Comparison of ENCODE assay signal across 35 cellular contexts in the genomic region with DNA sequence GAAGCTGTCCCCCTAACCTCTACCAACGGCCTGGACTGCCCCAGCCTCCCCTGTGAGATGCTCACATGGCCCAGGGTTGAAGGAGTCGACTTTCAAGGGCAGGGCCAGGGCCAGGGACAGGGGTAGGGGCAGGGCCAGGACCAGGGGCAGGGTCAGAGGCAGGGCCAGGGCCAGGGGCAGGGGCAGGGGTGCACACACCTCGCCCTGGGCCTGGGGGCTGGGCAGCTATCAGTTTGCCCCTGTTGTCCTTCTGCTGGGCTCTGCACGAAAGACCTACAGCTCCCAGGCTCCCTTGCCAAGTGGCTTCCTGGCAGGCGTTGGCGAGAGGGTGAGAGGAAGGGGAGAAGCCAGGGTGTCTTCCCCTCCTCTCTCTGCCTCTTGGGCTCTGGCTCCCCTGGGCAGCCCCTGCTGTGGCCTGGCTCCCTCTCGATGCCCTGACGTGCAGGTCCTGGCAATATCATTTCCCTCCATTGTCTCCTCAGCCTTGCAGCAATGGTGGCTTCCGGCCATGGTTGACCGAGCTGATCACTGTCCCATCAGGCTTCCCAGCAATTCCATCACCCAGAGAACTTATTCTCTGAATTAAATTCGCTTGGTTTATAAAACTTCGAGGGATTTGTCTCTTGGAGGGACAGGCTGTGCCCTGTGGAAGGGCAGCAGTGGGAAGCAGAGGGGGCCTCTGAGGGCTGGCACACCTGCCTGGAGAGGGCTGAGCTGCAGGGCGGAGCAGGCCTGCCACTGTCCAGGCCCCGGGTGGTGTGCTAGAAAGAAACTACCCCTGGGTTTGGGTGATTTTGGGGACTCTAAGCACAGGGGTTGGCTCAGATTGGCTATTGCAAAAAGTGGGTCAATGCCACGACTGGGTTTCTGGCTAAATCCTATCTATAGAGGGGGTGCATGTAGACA. TPM values are rescaled to one million over a fixed set of nuclear protein-coding genes. Genes with fewer than 3 reads are reported as not detected.
DNase-seq lines count a peak whose midpoint lies in the region; ATAC-seq and TF ChIP-seq lines count a peak whose summit lies in the region.
"Had no signal": no experiment of that assay in that cellular context is flagged by ENCODE, and none has a peak within 500 bp of the region (broad histone marks: within the 10 kb centered on the region; RNA-seq: fewer than 3 reads in every experiment).

No MANE protein-coding gene starts in this region.

- H3K27ac ChIP-seq in colonic mucosa (no peak overlapping the region), lower lobe of right lung (peak overlapping the region; percentile 56), tibial artery (no peak overlapping the region)
- H3K27ac ChIP-seq: ascending aorta, HL-60, SJCRH30, upper lobe of left lung, VCaP had no signal

- H3K4me1 Mint-ChIP-seq in activated CD8-positive, alpha-beta T cell treated with anti-CD3 and anti-CD28 coated beads, Interleukin-2, amount 10 ng/mL, durations not matched to agents 7 days and 5 days (ENCODE audit: low read depth), result no peaks in the 10 kb centered on the region
- no peaks in the 10 kb centered on the region for H3K4me1 Mint-ChIP-seq in activated CD8-positive, alpha-beta T cell treated with anti-CD3 and anti-CD28 coated beads for 36 hours (ENCODE audit: low read depth)
- H3K4me1 Mint-ChIP-seq: activated CD4-positive, alpha-beta T cell treated with anti-CD3 and anti-CD28 coated beads for 36 hours; activated naive CD8-positive, alpha-beta T cell treated with anti-CD3 and anti-CD28 coated beads, Interleukin-2, amount 10 ng/mL, durations not matched to agents 7 days and 5 days; CD4-positive, CD25-positive, alpha-beta regulatory T cell; neural crest cell had no signal

- peak; percentile 6 for DNase-seq in activated CD8-positive, alpha-beta T cell treated with anti-CD3 and anti-CD28 coated beads, Interleukin-2, amount 10 ng/mL, durations not matched to agents 7 days and 5 days
- no peak for DNase-seq in activated CD8-positive, alpha-beta T cell treated with anti-CD3 and anti-CD28 coated beads for 36 hours
- DNase-seq in colonic mucosa (peak; percentile 7), lower lobe of right lung (no peak), tibial artery (peak; percentile 2 to 55), hepatic stellate cell (ENCODE audit: low spot score) (no peak), RKO (ENCODE audit: low spot score) (no peak), UCSD-AML1 (lab: John Stamatoyannopoulos, UW; ENCODE audit: unreplicated experiment) (no peak)
- DNase-seq: 8988T; activated CD4-positive, alpha-beta T cell treated with anti-CD3 and anti-CD28 coated beads for 36 hours; activated naive CD8-positive, alpha-beta T cell treated with anti-CD3 and anti-CD28 coated beads, Interleukin-2, amount 10 ng/mL, durations not matched to agents 7 days and 5 days; CD4-positive, CD25-positive, alpha-beta regulatory T cell; foreskin fibroblast; KG1; kidney glomerular epithelial cell; NCI-H1092 treated with DMSO at 0.1 percent for 48 hours; NCI-H1694 treated with DMSO at 0.1 percent for 48 hours; NCI-H446 treated with DMSO at 0.1 percent for 48 hours; NCI-H774; SJCRH30; stimulated activated CD4-positive, alpha-beta T cell treated with anti-CD3 and anti-CD28 coated beads, Interleukin-4, amount 100 ng/mL, for 24 hours; SW 1271 had no signal

- no peak for TF ChIP-seq CTCF in activated CD8-positive, alpha-beta T cell treated with anti-CD3 and anti-CD28 coated beads for 36 hours (IDR thresholded peaks at IDR 0.05)
- TF ChIP-seq CTCF in colonic mucosa (IDR thresholded peaks at IDR 0.05) (no peak), lower lobe of right lung (IDR thresholded peaks at IDR 0.05) (no peak), tibial artery (IDR thresholded peaks at IDR 0.05) (no peak)

- peaks cover 3% of the 10 kb centered on the region for H3K27me3 Mint-ChIP-seq in activated CD8-positive, alpha-beta T cell treated with anti-CD3 and anti-CD28 coated beads, Interleukin-2, amount 10 ng/mL, durations not matched to agents 7 days and 5 days (ENCODE audit: low read depth)
- H3K27me3 Mint-ChIP-seq in activated CD8-positive, alpha-beta T cell treated with anti-CD3 and anti-CD28 coated beads for 36 hours, result peaks cover 2% of the 10 kb centered on the region
- H3K27me3 Mint-ChIP-seq: activated CD4-positive, alpha-beta T cell treated with anti-CD3 and anti-CD28 coated beads for 36 hours; CD4-positive, CD25-positive, alpha-beta regulatory T cell had no signal

- intact Hi-C loops in activated CD8-positive, alpha-beta T cell treated with anti-CD3 and anti-CD28 coated beads for 36 hours (cut with micrococcal nuclease), result no loop called here
- intact Hi-C loops in colonic mucosa (cut with DNase I), result no loop called here
- intact Hi-C loops in lower lobe of right lung (cut with DNase I), result no loop called here
- intact Hi-C loops in tibial artery (cut with DNase I; ENCODE audit: low total_unique reads), result no loop called here

- ATAC-seq in activated CD8-positive, alpha-beta T cell treated with anti-CD3 and anti-CD28 coated beads, Interleukin-2, amount 10 ng/mL, durations not matched to agents 7 days and 5 days, result no peak
- no peak for ATAC-seq in activated CD8-positive, alpha-beta T cell treated with anti-CD3 and anti-CD28 coated beads for 36 hours
- no peak for ATAC-seq in lower lobe of right lung
- ATAC-seq: activated CD4-positive, alpha-beta T cell treated with anti-CD3 and anti-CD28 coated beads for 36 hours; esophagus mucosa; sciatic nerve had no signal

- CTCF ChIA-PET in activated CD8-positive, alpha-beta T cell treated with anti-CD3 and anti-CD28 coated beads, Interleukin-2, amount 10 ng/mL, durations not matched to agents 7 days and 5 days (lab: Charles Lee), result no interaction called here
- CTCF ChIA-PET in activated CD8-positive, alpha-beta T cell treated with anti-CD3 and anti-CD28 coated beads for 36 hours (lab: Charles Lee), result no interaction called here

- POLR2A ChIA-PET in activated CD8-positive, alpha-beta T cell treated with anti-CD3 and anti-CD28 coated beads, Interleukin-2, amount 10 ng/mL, durations not matched to agents 7 days and 5 days (lab: Charles Lee), result no interaction called here
- POLR2A ChIA-PET in activated CD8-positive, alpha-beta T cell treated with anti-CD3 and anti-CD28 coated beads for 36 hours (lab: Charles Lee), result no interaction called here

- H3K36me3 ChIP-seq in colonic mucosa, result no peaks in the 10 kb centered on the region
- no peaks in the 10 kb centered on the region for H3K36me3 ChIP-seq in lower lobe of right lung
- no peaks in the 10 kb centered on the region for H3K36me3 ChIP-seq in tibial artery
- H3K36me3 ChIP-seq: ascending aorta, SJCRH30, upper lobe of left lung had no signal

- no peaks in the 10 kb centered on the region for H3K36me3 Mint-ChIP-seq in activated CD8-positive, alpha-beta T cell treated with anti-CD3 and anti-CD28 coated beads, Interleukin-2, amount 10 ng/mL, durations not matched to agents 7 days and 5 days (ENCODE audit: low read depth)
- no peaks in the 10 kb centered on the region for H3K36me3 Mint-ChIP-seq in activated CD8-positive, alpha-beta T cell treated with anti-CD3 and anti-CD28 coated beads for 36 hours (ENCODE audit: low read depth)
- H3K36me3 Mint-ChIP-seq: activated naive CD8-positive, alpha-beta T cell treated with anti-CD3 and anti-CD28 coated beads, Interleukin-2, amount 10 ng/mL, durations not matched to agents 7 days and 5 days; CD4-positive, CD25-positive, alpha-beta regulatory T cell had no signal

- H3K4me3 ChIP-seq in colonic mucosa (no peak overlapping the region), lower lobe of right lung (no peak overlapping the region), tibial artery (no peak overlapping the region)
- H3K4me3 ChIP-seq: ascending aorta, SJCRH30, upper lobe of left lung had no signal

- H3K9me3 Mint-ChIP-seq in activated CD8-positive, alpha-beta T cell treated with anti-CD3 and anti-CD28 coated beads, Interleukin-2, amount 10 ng/mL, durations not matched to agents 7 days and 5 days (ENCODE audit: insufficient read depth), result no peaks in the 10 kb centered on the region
- peaks cover 6% of the 10 kb centered on the region for H3K9me3 Mint-ChIP-seq in activated CD8-positive, alpha-beta T cell treated with anti-CD3 and anti-CD28 coated beads for 36 hours
- H3K9me3 Mint-ChIP-seq: activated naive CD8-positive, alpha-beta T cell treated with anti-CD3 and anti-CD28 coated beads, Interleukin-2, amount 10 ng/mL, durations not matched to agents 7 days and 5 days had no signal

- H3K9me3 ChIP-seq in colonic mucosa (peaks cover 3% of the 10 kb centered on the region), lower lobe of right lung (no peaks in the 10 kb centered on the region), tibial artery (peaks cover 0 to 4% (median 0%) of the 10 kb centered on the region in 3 donors)
- H3K9me3 ChIP-seq: ascending aorta, SJCRH30, upper lobe of left lung had no signal

- no peak overlapping the region for H3K4me3 Mint-ChIP-seq in activated CD8-positive, alpha-beta T cell treated with anti-CD3 and anti-CD28 coated beads, Interleukin-2, amount 10 ng/mL, durations not matched to agents 7 days and 5 days
- no peak overlapping the region for H3K4me3 Mint-ChIP-seq in activated CD8-positive, alpha-beta T cell treated with anti-CD3 and anti-CD28 coated beads for 36 hours
- H3K4me3 Mint-ChIP-seq: activated CD4-positive, alpha-beta T cell treated with anti-CD3 and anti-CD28 coated beads for 36 hours; activated naive CD8-positive, alpha-beta T cell treated with anti-CD3 and anti-CD28 coated beads, Interleukin-2, amount 10 ng/mL, durations not matched to agents 7 days and 5 days; CD4-positive, CD25-positive, alpha-beta regulatory T cell; neural crest cell had no signal

- H3K4me1 ChIP-seq in colonic mucosa (no peaks in the 10 kb centered on the region), lower lobe of right lung (no peaks in the 10 kb centered on the region), tibial artery (no peaks in the 10 kb centered on the region)
- H3K4me1 ChIP-seq: ascending aorta had no signal

- no peak overlapping the region for H3K9ac ChIP-seq in colonic mucosa (ENCODE audit: low read depth in 2 of 2, low read length in 2 of 2)

- H3K27me3 ChIP-seq in colonic mucosa (no peaks in the 10 kb centered on the region), lower lobe of right lung (ENCODE audit: low read depth) (no peaks in the 10 kb centered on the region), tibial artery (peaks cover 0 to 48% of the 10 kb centered on the region in 2 donors)
- H3K27me3 ChIP-seq: ascending aorta, upper lobe of left lung had no signal

- H3K27ac Mint-ChIP-seq in activated CD8-positive, alpha-beta T cell treated with anti-CD3 and anti-CD28 coated beads, Interleukin-2, amount 10 ng/mL, durations not matched to agents 7 days and 5 days, result no peak overlapping the region
- H3K27ac Mint-ChIP-seq in activated CD8-positive, alpha-beta T cell treated with anti-CD3 and anti-CD28 coated beads for 36 hours, result no peak overlapping the region
- H3K27ac Mint-ChIP-seq: activated CD4-positive, alpha-beta T cell treated with anti-CD3 and anti-CD28 coated beads for 36 hours; activated naive CD8-positive, alpha-beta T cell treated with anti-CD3 and anti-CD28 coated beads, Interleukin-2, amount 10 ng/mL, durations not matched to agents 7 days and 5 days; CD4-positive, CD25-positive, alpha-beta regulatory T cell had no signal

RNA-seq across cellular contexts. Expression of gene PRR23E, which starts 13.9 kb away (rescaled TPM):
- not detected for total RNA-seq in activated CD8-positive, alpha-beta T cell treated with anti-CD3 and anti-CD28 coated beads, Interleukin-2, amount 10 ng/mL, durations not matched to agents 7 days and 5 days
- not detected for total RNA-seq in activated CD8-positive, alpha-beta T cell treated with anti-CD3 and anti-CD28 coated beads for 36 hours
- total RNA-seq in colonic mucosa (not detected), lower lobe of right lung (not detected)
- total RNA-seq: activated CD4-positive, alpha-beta T cell treated with anti-CD3 and anti-CD28 coated beads for 36 hours; activated CD8-positive, alpha-beta memory T cell treated with anti-CD3 and anti-CD28 coated beads for 36 hours; activated naive CD8-positive, alpha-beta T cell treated with anti-CD3 and anti-CD28 coated beads, Interleukin-2, amount 10 ng/mL, durations not matched to agents 7 days and 5 days; ascending aorta; CD4-positive, CD25-positive, alpha-beta regulatory T cell; Daoy; esophagus mucosa; H4; MCF 10A; neural crest cell; RPMI7951; sciatic nerve; SJCRH30; subcutaneous adipose tissue; upper lobe of left lung had no signal

Comparison
In these comparisons a context has a peak if more than half of its experiments do, and no peak if none do; other contexts are left out.
1. DNase-seq: peak in activated CD8-positive, alpha-beta T cell treated with anti-CD3 and anti-CD28 coated beads, Interleukin-2, amount 10 ng/mL, durations not matched to agents 7 days and 5 days (single experiment), colonic mucosa (single experiment) and tibial artery (2 of 2); none in activated CD8-positive, alpha-beta T cell treated with anti-CD3 and anti-CD28 coated beads for 36 hours (single experiment), lower lobe of right lung (single experiment), hepatic stellate cell (single experiment), RKO (single experiment) and UCSD-AML1 (single experiment).